10 cellular contexts compared by ENCODE assay signal in genomic region chr14:21233457-21234076, GRCh38. TPM values are rescaled to one million over a fixed set of nuclear protein-coding genes. Genes with fewer than 3 reads are reported as not detected.
DNase-seq lines count a peak whose midpoint lies in the region; ATAC-seq and TF ChIP-seq lines count a peak whose summit lies in the region.
"Had no signal": no experiment of that assay in that cellular context is flagged by ENCODE, and none has a peak within 500 bp of the region (broad histone marks: within the 10 kb centered on the region; RNA-seq: fewer than 3 reads in every experiment).

No MANE protein-coding gene starts in this region.

- no peaks in the 10 kb centered on the region for H3K9me3 Mint-ChIP-seq in activated naive CD8-positive, alpha-beta T cell treated with anti-CD3 and anti-CD28 coated beads, Interleukin-2, amount 50 U/mL, for 24 hours
- H3K9me3 Mint-ChIP-seq: nephron had no signal

- peak overlapping the region; percentile 38 for H3K4me3 Mint-ChIP-seq in activated naive CD8-positive, alpha-beta T cell treated with anti-CD3 and anti-CD28 coated beads, Interleukin-2, amount 50 U/mL, for 24 hours
- H3K4me3 Mint-ChIP-seq: nephron had no signal

- ATAC-seq in activated naive CD8-positive, alpha-beta T cell treated with anti-CD3 and anti-CD28 coated beads, Interleukin-2, amount 50 U/mL, for 24 hours: no peak
- no peak for ATAC-seq in GM19452 (IDR thresholded peaks at IDR 0.05; ENCODE audit: unreplicated experiment)

- H3K36me3 Mint-ChIP-seq in activated naive CD8-positive, alpha-beta T cell treated with anti-CD3 and anti-CD28 coated beads, Interleukin-2, amount 50 U/mL, for 24 hours (ENCODE audit: low read depth): peaks cover 88% of the 10 kb centered on the region

- H3K4me1 Mint-ChIP-seq in activated naive CD8-positive, alpha-beta T cell treated with anti-CD3 and anti-CD28 coated beads, Interleukin-2, amount 50 U/mL, for 24 hours: peaks cover 91% of the 10 kb centered on the region

- peak overlapping the region; percentile 64 for H3K27ac Mint-ChIP-seq in activated naive CD8-positive, alpha-beta T cell treated with anti-CD3 and anti-CD28 coated beads, Interleukin-2, amount 50 U/mL, for 24 hours

- no peak for TF ChIP-seq POLR2A in erythroblast (IDR thresholded peaks at IDR 0.05; ENCODE audit: low read length)

- H3K4me3 ChIP-seq in H7 (ENCODE audit: insufficient read depth, low read depth, low read length): no peak overlapping the region

- peak; percentile 18 for DNase-seq in AG20443 (ENCODE audit: low spot score)
- DNase-seq in H7: peak; percentile 28
- DNase-seq in activated naive CD8-positive, alpha-beta T cell treated with anti-CD3 and anti-CD28 coated beads, Interleukin-2, amount 50 U/mL, for 24 hours: no peak
- DNase-seq in iPS-NIHi7 (ENCODE audit: extremely low spot score): peak; percentile 47
- DNase-seq in erythroblast (lab: John Stamatoyannopoulos, UW): no peak
- no peak for DNase-seq in SK-N-DZ (ENCODE audit: low spot score)
- no peak for DNase-seq in NCI-H2029 treated with DMSO at 0.1 percent for 48 hours (lab: John Stamatoyannopoulos, UW)

- peaks cover 33% of the 10 kb centered on the region for H3K36me3 ChIP-seq in H7 (replicated peaks; ENCODE audit: control insufficient read depth, insufficient read depth, low read length)

- no peaks in the 10 kb centered on the region for H3K27me3 ChIP-seq in H7 (ENCODE audit: control insufficient read depth, insufficient read depth, low read length)

- no peaks in the 10 kb centered on the region for H3K27me3 Mint-ChIP-seq in activated naive CD8-positive, alpha-beta T cell treated with anti-CD3 and anti-CD28 coated beads, Interleukin-2, amount 50 U/mL, for 24 hours

RNA-seq across cellular contexts. Expression of gene HNRNPC, which starts 35.7 kb away (rescaled TPM):
- 1,394 and 2,138 TPM in 2 replicates for total RNA-seq in H7 (2014; rRNA removed; shearing (Covaris generic))
- 1,281 and 1,296 TPM in 2 replicates for polyA plus RNA-seq in SK-N-DZ (2014; cell fraction: cytosol; rRNA removed)
- polyA plus RNA-seq in SK-N-DZ (2014; cell fraction: nucleus; rRNA removed): 564 and 789 TPM in 2 replicates

RNA-seq across cellular contexts. Expression of gene RPGRIP1, which starts 46.3 kb away (rescaled TPM):
- 0.11 and 0.14 TPM in 2 replicates for total RNA-seq in H7 (2014; rRNA removed; shearing (Covaris generic))
- 0.03 TPM in 1 of 2 replicates, not detected in the other for polyA plus RNA-seq in SK-N-DZ (2014; cell fraction: cytosol; rRNA removed)
- 0.16 TPM in 1 of 2 replicates, not detected in the other for polyA plus RNA-seq in SK-N-DZ (2014; cell fraction: nucleus; rRNA removed)
- total RNA-seq: T-helper 1 cell treated with Interleukin-12 subunit alpha and Interleukin-12 subunit beta and Interleukin-4 antibody, amounts not matched to agents 30 ng/mL and 1 ng/mL, for 36 hours had no signal

Comparison
In these comparisons a context has a peak if more than half of its experiments do, and no peak if none do; other contexts are left out.
1. DNase-seq: peak in AG20443 (single experiment), H7 (single experiment) and iPS-NIHi7 (single experiment); none in activated naive CD8-positive, alpha-beta T cell treated with anti-CD3 and anti-CD28 coated beads, Interleukin-2, amount 50 U/mL, for 24 hours (single experiment), erythroblast (0 of 2), SK-N-DZ (single experiment) and NCI-H2029 treated with DMSO at 0.1 percent for 48 hours (single experiment).